3 cellular contexts compared by ENCODE assay signal in genomic region chr12:65005716-65006115, GRCh38.
TF ChIP-seq lines count a peak whose summit lies in the region.

No MANE protein-coding gene starts in this region.

TF ChIP-seq in GM23338, 12 proteins besides CTCF, POLR2A, EP300 and RAD21:
- TF ChIP-seq, protein P1, sequence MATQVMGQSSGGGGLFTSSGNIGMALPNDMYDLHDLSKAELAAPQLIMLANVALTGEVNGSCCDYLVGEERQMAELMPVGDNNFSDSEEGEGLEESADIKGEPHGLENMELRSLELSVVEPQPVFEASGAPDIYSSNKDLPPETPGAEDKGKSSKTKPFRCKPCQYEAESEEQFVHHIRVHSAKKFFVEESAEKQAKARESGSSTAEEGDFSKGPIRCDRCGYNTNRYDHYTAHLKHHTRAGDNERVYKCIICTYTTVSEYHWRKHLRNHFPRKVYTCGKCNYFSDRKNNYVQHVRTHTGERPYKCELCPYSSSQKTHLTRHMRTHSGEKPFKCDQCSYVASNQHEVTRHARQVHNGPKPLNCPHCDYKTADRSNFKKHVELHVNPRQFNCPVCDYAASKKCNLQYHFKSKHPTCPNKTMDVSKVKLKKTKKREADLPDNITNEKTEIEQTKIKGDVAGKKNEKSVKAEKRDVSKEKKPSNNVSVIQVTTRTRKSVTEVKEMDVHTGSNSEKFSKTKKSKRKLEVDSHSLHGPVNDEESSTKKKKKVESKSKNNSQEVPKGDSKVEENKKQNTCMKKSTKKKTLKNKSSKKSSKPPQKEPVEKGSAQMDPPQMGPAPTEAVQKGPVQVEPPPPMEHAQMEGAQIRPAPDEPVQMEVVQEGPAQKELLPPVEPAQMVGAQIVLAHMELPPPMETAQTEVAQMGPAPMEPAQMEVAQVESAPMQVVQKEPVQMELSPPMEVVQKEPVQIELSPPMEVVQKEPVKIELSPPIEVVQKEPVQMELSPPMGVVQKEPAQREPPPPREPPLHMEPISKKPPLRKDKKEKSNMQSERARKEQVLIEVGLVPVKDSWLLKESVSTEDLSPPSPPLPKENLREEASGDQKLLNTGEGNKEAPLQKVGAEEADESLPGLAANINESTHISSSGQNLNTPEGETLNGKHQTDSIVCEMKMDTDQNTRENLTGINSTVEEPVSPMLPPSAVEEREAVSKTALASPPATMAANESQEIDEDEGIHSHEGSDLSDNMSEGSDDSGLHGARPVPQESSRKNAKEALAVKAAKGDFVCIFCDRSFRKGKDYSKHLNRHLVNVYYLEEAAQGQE (IDR thresholded peaks at IDR 0.05; ENCODE audit: unreplicated experiment) = peak; percentile 76
- no peak for TF ChIP-seq POLR2AphosphoS5 (IDR thresholded peaks at IDR 0.05; ENCODE audit: low read depth)

TF ChIP-seq in HEK293, 187 proteins besides CTCF, POLR2A, EP300 and RAD21 (continued from another document):
- TF ChIP-seq, protein P1 (tag by site-specific recombination; IDR thresholded peaks at IDR 0.05) = peak; percentile 78

TF ChIP-seq in GM12878, 131 proteins besides CTCF, POLR2A, EP300 and RAD21:
- TF ChIP-seq, protein P2, sequence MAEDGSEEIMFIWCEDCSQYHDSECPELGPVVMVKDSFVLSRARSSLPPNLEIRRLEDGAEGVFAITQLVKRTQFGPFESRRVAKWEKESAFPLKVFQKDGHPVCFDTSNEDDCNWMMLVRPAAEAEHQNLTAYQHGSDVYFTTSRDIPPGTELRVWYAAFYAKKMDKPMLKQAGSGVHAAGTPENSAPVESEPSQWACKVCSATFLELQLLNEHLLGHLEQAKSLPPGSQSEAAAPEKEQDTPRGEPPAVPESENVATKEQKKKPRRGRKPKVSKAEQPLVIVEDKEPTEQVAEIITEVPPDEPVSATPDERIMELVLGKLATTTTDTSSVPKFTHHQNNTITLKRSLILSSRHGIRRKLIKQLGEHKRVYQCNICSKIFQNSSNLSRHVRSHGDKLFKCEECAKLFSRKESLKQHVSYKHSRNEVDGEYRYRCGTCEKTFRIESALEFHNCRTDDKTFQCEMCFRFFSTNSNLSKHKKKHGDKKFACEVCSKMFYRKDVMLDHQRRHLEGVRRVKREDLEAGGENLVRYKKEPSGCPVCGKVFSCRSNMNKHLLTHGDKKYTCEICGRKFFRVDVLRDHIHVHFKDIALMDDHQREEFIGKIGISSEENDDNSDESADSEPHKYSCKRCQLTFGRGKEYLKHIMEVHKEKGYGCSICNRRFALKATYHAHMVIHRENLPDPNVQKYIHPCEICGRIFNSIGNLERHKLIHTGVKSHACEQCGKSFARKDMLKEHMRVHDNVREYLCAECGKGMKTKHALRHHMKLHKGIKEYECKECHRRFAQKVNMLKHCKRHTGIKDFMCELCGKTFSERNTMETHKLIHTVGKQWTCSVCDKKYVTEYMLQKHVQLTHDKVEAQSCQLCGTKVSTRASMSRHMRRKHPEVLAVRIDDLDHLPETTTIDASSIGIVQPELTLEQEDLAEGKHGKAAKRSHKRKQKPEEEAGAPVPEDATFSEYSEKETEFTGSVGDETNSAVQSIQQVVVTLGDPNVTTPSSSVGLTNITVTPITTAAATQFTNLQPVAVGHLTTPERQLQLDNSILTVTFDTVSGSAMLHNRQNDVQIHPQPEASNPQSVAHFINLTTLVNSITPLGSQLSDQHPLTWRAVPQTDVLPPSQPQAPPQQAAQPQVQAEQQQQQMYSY (CRISPR knock-in tag; IDR thresholded peaks at IDR 0.05) = no peak
- TF ChIP-seq, protein P1 (IDR thresholded peaks at IDR 0.05; ENCODE audit: low read depth, low read length) = peak; percentile 54; the same call in 1 of the 2 replicates
